35 cellular contexts compared by ENCODE assay signal in genomic region chr6:18192026-18192425, GRCh38.
"Had no signal": no experiment of that assay in that cellular context is flagged by ENCODE, and none has a peak within 500 bp of the region (broad histone marks: within the 10 kb centered on the region; RNA-seq: fewer than 3 reads in every experiment).

No MANE protein-coding gene starts in this region.

- DNase-seq: Kasumi-1, MG63, MM.1S, MV-4-11, NCI-H1048, NCI-H1092, NCI-H1092 treated with DMSO at 0.1 percent for 48 hours, NCI-H1105, NCI-H1105 treated with DMSO at 0.1 percent for 48 hours, NCI-H1417, NCI-H1417 treated with DMSO at 0.1 percent for 48 hours, NCI-H1436, NCI-H1436 treated with DMSO at 0.1 percent for 48 hours, NCI-H146, NCI-H1694, NCI-H1694 treated with DMSO at 0.1 percent for 48 hours, NCI-H187, NCI-H187 treated with DMSO at 0.1 percent for 48 hours, NCI-H1930, NCI-H2029, NCI-H2029 treated with DMSO at 0.1 percent for 48 hours, NCI-H2081, NCI-H2081 treated with DMSO at 0.1 percent for 48 hours, NCI-H2107, NCI-H2171, NCI-H2171 treated with DMSO at 0.1 percent for 48 hours, NCI-H2227 treated with DMSO at 0.1 percent for 48 hours, NCI-H226, NCI-H345, NCI-H446, NCI-H446 treated with DMSO at 0.1 percent for 48 hours, NCI-H510A, NCI-H510A treated with DMSO at 0.1 percent for 48 hours, NCI-H524, NCI-H524 treated with DMSO at 0.1 percent for 48 hours had no signal

- H3K4me3 ChIP-seq: MG63 had no signal

- H3K36me3 ChIP-seq: MG63 had no signal

- H3K27me3 ChIP-seq: MG63 had no signal

- H3K9me3 ChIP-seq: MG63 had no signal
